2 cellular contexts compared by ENCODE assay signal in genomic region chr10:78755877-78756455, GRCh38.
A peak's percentile ranks its signal among the peaks of the same experiment; 100 is the strongest.
TF ChIP-seq lines count a peak whose summit lies in the region.

No MANE protein-coding gene starts in this region.

TF ChIP-seq in K562, 482 proteins besides CTCF, POLR2A, EP300 and RAD21:
- TF ChIP-seq ZBTB40 (IDR thresholded peaks at IDR 0.05): peak; percentile 90
- TF ChIP-seq ZBTB40 (CRISPR knock-in tag; IDR thresholded peaks at IDR 0.05): peak; percentile 67
- no peak for TF ChIP-seq ZBTB5 (IDR thresholded peaks at IDR 0.05)

TF ChIP-seq in neural cell, 6 proteins besides CTCF, POLR2A, EP300 and RAD21 (continued from another document):
- no peak for TF ChIP-seq EZH2 (IDR thresholded peaks at IDR 0.05; ENCODE audit: borderline replicate concordance, insufficient read depth, low read length, poor library complexity, severe bottlenecking)
- TF ChIP-seq SMC3 (conservative IDR thresholded peaks at IDR 0.05; ENCODE audit: poor library complexity): no peak
- TF ChIP-seq POLR2AphosphoS5 (IDR thresholded peaks at IDR 0.05): no peak
- no peak for TF ChIP-seq TAF1 (IDR thresholded peaks at IDR 0.05; ENCODE audit: low read depth)
